13 cellular contexts compared by ENCODE assay signal in genomic region chr4:155491336-155492131, GRCh38.
A peak's percentile ranks its signal among the peaks of the same experiment; 100 is the strongest.
DNase-seq lines count a peak whose midpoint lies in the region; ATAC-seq and TF ChIP-seq lines count a peak whose summit lies in the region.
"Had no signal": no experiment of that assay in that cellular context is flagged by ENCODE, and none has a peak within 500 bp of the region (broad histone marks: within the 10 kb centered on the region; RNA-seq: fewer than 3 reads in every experiment).

No MANE protein-coding gene starts in this region.

- no peaks in the 10 kb centered on the region for H3K9me3 ChIP-seq in spleen
- H3K9me3 ChIP-seq: suprapubic skin had no signal

- H3K36me3 ChIP-seq in spleen = no peaks in the 10 kb centered on the region
- H3K36me3 ChIP-seq: suprapubic skin had no signal

- H3K36me3 Mint-ChIP-seq in progenitor cell of endocrine pancreas (ENCODE audit: insufficient read depth) = no peaks in the 10 kb centered on the region

- 69 to 87% (median 73%) methylated on average over 4 of the region's 4 CpGs for WGBS in spleen, 5 donors

- DNase-seq in GDM1 (lab: John Stamatoyannopoulos, UW) = no peak
- DNase-seq in progenitor cell of endocrine pancreas (ENCODE audit: low spot score, unreplicated experiment) = no peak
- no peak for DNase-seq in spleen
- no peak for DNase-seq in GOT3 (lab: John Stamatoyannopoulos, UW)
- DNase-seq: aorta, erythroblast, islet precursor cell, NCI-H2029, SHP77 treated with DMSO at 0.1 percent for 48 hours had no signal

- no peaks in the 10 kb centered on the region for H3K4me1 ChIP-seq in spleen
- H3K4me1 ChIP-seq: suprapubic skin had no signal

- no peak overlapping the region for H3K4me3 ChIP-seq in spleen
- H3K4me3 ChIP-seq: suprapubic skin had no signal

- H3K27ac ChIP-seq in spleen = no peak overlapping the region
- H3K27ac ChIP-seq: suprapubic skin had no signal

- TF ChIP-seq CTCF in progenitor cell of endocrine pancreas (IDR thresholded peaks at IDR 0.05; ENCODE audit: unreplicated experiment) = no peak
- TF ChIP-seq CTCF in spleen (IDR thresholded peaks at IDR 0.05 in 8 of 11, conservative IDR thresholded peaks at IDR 0.05 in 3 of 11) = no peak

- no peaks in the 10 kb centered on the region for H3K9me3 Mint-ChIP-seq in progenitor cell of endocrine pancreas (ENCODE audit: low read depth)

- no peaks in the 10 kb centered on the region for H3K27me3 ChIP-seq in spleen (replicated peaks in 1 of 7)
- H3K27me3 ChIP-seq: suprapubic skin had no signal

- no peak overlapping the region for H3K4me3 Mint-ChIP-seq in progenitor cell of endocrine pancreas (ENCODE audit: low read depth)

- peaks cover 2% of the 10 kb centered on the region for H3K4me1 Mint-ChIP-seq in progenitor cell of endocrine pancreas (ENCODE audit: low read depth)

- peak; percentile 89 for ATAC-seq in GM19025 (IDR thresholded peaks at IDR 0.05; ENCODE audit: low read depth, unreplicated experiment)
- peak; percentile 92 for ATAC-seq in HG02571 (IDR thresholded peaks at IDR 0.05; ENCODE audit: unreplicated experiment)
- ATAC-seq in HG03378 (IDR thresholded peaks at IDR 0.05; ENCODE audit: unreplicated experiment) = peak; percentile 99

- no peak overlapping the region for H3K27ac Mint-ChIP-seq in progenitor cell of endocrine pancreas

- TF ChIP-seq POLR2A in spleen (IDR thresholded peaks at IDR 0.05) = no peak

- no peaks in the 10 kb centered on the region for H3K27me3 Mint-ChIP-seq in progenitor cell of endocrine pancreas

- intact Hi-C loops in spleen (cut with DNase I; ENCODE audit: low total_unique reads) = no loop called here
